Comparison of ENCODE assay signal across 1 cellular context in the genomic region with DNA sequence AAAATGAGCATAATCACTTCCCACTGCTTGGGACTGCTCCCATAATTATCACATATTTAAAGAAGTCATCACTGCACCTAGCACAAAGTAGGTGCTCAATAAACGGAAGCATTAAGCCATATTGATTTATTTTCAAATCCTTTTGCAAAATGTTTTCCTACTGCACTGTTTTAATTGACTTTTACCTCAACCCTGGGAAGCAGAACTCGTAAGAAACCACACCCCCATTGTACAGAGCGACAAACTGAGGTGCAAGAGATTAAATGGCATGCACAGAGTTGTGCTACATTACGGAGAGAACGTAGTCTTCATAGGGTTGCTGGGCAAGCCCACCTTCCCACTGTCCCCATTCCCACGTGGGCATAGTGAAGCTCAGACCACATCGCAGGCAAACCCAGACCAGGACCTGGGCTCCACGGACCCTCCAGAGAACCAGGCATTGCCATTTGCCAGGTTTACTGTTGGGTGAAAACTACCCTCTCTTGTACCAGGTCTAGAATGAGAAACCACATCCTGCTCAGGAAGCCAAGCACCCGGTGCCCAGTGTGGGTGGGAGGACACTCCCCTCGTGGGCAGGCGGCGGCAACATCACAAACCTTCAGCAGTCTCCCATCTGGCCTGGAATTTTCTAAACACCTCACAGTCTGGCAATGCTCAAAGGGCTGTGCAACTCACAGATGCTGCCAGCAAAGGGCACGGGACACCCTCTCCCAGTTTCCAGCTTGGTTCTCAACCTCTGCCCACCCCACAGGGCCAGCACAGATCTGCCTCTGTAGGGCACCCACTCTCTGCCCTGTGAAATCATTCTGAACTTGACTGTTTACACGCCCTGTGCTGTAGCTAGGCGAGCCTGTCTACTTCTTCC.
A peak's percentile ranks its signal among the peaks of the same experiment; 100 is the strongest.
TF ChIP-seq lines count a peak whose summit lies in the region.

No MANE protein-coding gene starts in this region.

TF ChIP-seq in HepG2, 621 proteins besides CTCF, POLR2A, EP300 and RAD21 (continued from another document and continues in another):
- TF ChIP-seq, protein P1, sequence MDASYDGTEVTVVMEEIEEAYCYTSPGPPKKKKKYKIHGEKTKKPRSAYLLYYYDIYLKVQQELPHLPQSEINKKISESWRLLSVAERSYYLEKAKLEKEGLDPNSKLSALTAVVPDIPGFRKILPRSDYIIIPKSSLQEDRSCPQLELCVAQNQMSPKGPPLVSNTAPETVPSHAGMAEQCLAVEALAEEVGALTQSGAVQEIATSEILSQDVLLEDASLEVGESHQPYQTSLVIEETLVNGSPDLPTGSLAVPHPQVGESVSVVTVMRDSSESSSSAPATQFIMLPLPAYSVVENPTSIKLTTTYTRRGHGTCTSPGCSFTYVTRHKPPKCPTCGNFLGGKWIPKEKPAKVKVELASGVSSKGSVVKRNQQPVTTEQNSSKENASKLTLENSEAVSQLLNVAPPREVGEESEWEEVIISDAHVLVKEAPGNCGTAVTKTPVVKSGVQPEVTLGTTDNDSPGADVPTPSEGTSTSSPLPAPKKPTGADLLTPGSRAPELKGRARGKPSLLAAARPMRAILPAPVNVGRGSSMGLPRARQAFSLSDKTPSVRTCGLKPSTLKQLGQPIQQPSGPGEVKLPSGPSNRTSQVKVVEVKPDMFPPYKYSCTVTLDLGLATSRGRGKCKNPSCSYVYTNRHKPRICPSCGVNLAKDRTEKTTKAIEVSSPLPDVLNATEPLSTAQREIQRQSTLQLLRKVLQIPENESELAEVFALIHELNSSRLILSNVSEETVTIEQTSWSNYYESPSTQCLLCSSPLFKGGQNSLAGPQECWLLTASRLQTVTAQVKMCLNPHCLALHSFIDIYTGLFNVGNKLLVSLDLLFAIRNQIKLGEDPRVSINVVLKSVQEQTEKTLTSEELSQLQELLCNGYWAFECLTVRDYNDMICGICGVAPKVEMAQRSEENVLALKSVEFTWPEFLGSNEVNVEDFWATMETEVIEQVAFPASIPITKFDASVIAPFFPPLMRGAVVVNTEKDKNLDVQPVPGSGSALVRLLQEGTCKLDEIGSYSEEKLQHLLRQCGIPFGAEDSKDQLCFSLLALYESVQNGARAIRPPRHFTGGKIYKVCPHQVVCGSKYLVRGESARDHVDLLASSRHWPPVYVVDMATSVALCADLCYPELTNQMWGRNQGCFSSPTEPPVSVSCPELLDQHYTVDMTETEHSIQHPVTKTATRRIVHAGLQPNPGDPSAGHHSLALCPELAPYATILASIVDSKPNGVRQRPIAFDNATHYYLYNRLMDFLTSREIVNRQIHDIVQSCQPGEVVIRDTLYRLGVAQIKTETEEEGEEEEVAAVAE (CRISPR knock-in tag; IDR thresholded peaks at IDR 0.05; ENCODE audit: borderline replicate concordance) = 0 out of 2 replicates have a peak, but pooled peaks have one; percentile 5
- no peak for TF ChIP-seq LCORL (IDR thresholded peaks at IDR 0.05)
- no peak for TF ChIP-seq LCORL (CRISPR knock-in tag; IDR thresholded peaks at IDR 0.05)
- TF ChIP-seq PRDM15 (CRISPR knock-in tag; IDR thresholded peaks at IDR 0.05) = no peak
- peak; percentile 13 for TF ChIP-seq RBM39 (IDR thresholded peaks at IDR 0.05; ENCODE audit: low read depth, low read length, poor library complexity, severe bottlenecking)
- 0 out of 2 replicates have a peak, but pooled peaks have one; percentile 16 for TF ChIP-seq ZNF646 (CRISPR knock-in tag; IDR thresholded peaks at IDR 0.05)
- 0 out of 2 replicates have a peak, but pooled peaks have one; percentile 10 for TF ChIP-seq ETS1 (CRISPR knock-in tag; IDR thresholded peaks at IDR 0.05)
- TF ChIP-seq TAF1 (CRISPR knock-in tag; IDR thresholded peaks at IDR 0.05) = no peak
- TF ChIP-seq, protein P2, sequence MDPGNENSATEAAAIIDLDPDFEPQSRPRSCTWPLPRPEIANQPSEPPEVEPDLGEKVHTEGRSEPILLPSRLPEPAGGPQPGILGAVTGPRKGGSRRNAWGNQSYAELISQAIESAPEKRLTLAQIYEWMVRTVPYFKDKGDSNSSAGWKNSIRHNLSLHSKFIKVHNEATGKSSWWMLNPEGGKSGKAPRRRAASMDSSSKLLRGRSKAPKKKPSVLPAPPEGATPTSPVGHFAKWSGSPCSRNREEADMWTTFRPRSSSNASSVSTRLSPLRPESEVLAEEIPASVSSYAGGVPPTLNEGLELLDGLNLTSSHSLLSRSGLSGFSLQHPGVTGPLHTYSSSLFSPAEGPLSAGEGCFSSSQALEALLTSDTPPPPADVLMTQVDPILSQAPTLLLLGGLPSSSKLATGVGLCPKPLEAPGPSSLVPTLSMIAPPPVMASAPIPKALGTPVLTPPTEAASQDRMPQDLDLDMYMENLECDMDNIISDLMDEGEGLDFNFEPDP (CRISPR knock-in tag; conservative IDR thresholded peaks at IDR 0.05) = no peak
- TF ChIP-seq, protein P3, sequence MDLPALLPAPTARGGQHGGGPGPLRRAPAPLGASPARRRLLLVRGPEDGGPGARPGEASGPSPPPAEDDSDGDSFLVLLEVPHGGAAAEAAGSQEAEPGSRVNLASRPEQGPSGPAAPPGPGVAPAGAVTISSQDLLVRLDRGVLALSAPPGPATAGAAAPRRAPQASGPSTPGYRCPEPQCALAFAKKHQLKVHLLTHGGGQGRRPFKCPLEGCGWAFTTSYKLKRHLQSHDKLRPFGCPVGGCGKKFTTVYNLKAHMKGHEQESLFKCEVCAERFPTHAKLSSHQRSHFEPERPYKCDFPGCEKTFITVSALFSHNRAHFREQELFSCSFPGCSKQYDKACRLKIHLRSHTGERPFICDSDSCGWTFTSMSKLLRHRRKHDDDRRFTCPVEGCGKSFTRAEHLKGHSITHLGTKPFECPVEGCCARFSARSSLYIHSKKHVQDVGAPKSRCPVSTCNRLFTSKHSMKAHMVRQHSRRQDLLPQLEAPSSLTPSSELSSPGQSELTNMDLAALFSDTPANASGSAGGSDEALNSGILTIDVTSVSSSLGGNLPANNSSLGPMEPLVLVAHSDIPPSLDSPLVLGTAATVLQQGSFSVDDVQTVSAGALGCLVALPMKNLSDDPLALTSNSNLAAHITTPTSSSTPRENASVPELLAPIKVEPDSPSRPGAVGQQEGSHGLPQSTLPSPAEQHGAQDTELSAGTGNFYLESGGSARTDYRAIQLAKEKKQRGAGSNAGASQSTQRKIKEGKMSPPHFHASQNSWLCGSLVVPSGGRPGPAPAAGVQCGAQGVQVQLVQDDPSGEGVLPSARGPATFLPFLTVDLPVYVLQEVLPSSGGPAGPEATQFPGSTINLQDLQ (CRISPR knock-in tag; IDR thresholded peaks at IDR 0.05) = 0 out of 2 replicates have a peak, but pooled peaks have one; percentile 5
- 0 out of 2 replicates have a peak, but pooled peaks have one; percentile 8 for TF ChIP-seq ZNF747 (CRISPR knock-in tag; IDR thresholded peaks at IDR 0.05; ENCODE audit: borderline replicate concordance)
- 0 out of 2 replicates have a peak, but pooled peaks have one; percentile 4 for TF ChIP-seq ZNF563 (CRISPR knock-in tag; IDR thresholded peaks at IDR 0.05)
- TF ChIP-seq ZNF468 (CRISPR knock-in tag; IDR thresholded peaks at IDR 0.05) = no peak
- TF ChIP-seq ZBTB34 (CRISPR knock-in tag; IDR thresholded peaks at IDR 0.05) = 0 out of 2 replicates have a peak, but pooled peaks have one; percentile 51
- no peak for TF ChIP-seq ZNF484 (CRISPR knock-in tag; IDR thresholded peaks at IDR 0.05; ENCODE audit: borderline replicate concordance, low read depth)
- TF ChIP-seq, protein P4, sequence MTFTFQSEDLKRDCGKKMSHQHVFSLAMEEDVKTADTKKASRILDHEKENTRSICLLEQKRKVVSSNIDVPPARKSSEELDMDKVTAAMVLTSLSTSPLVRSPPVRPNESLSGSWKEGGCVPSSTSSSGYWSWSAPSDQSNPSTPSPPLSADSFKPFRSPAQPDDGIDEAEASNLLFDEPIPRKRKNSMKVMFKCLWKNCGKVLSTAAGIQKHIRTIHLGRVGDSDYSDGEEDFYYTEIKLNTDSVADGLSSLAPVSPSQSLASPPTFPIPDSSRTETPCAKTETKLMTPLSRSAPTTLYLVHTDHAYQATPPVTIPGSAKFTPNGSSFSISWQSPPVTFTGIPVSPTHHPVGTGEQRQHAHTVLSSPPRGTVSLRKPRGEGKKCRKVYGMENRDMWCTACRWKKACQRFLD (CRISPR knock-in tag; IDR thresholded peaks at IDR 0.05; ENCODE audit: borderline replicate concordance) = no peak
